Comparison of ENCODE assay signal across 9 cellular contexts in genomic region chr2:46780801-46781445, GRCh38.
A peak's percentile ranks its signal among the peaks of the same experiment; 100 is the strongest.
DNase-seq lines count a peak whose midpoint lies in the region; ATAC-seq and TF ChIP-seq lines count a peak whose summit lies in the region.
"Had no signal": no experiment of that assay in that cellular context is flagged by ENCODE, and none has a peak within 500 bp of the region (broad histone marks: within the 10 kb centered on the region; RNA-seq: fewer than 3 reads in every experiment).

No MANE protein-coding gene starts in this region.

- peaks cover 14 to 17% of the 10 kb centered on the region in 2 donors for H3K4me1 ChIP-seq in thyroid gland

- no peaks in the 10 kb centered on the region for H3K27me3 ChIP-seq in thyroid gland

- DNase-seq in NCI-H2171 treated with DMSO at 0.1 percent for 48 hours (lab: John Stamatoyannopoulos, UW) (peak; percentile 13), NCI-H2171 (lab: John Stamatoyannopoulos, UW) (no peak), astrocyte of the spinal cord (ENCODE audit: low read depth, low spot score) (no peak), iPS DF 4.7 (ENCODE audit: extremely low read depth, low spot score) (peak; percentile 16), thyroid gland (no peak)
- DNase-seq: naive B cell had no signal

- peak overlapping the region in 2 of 3 donors; percentile 17 to 26 for H3K27ac ChIP-seq in thyroid gland

- TF ChIP-seq CTCF in astrocyte of the spinal cord (IDR thresholded peaks at IDR 0.05; ENCODE audit: low read depth, low read length) (peak; percentile 18), thyroid gland (IDR thresholded peaks at IDR 0.05) (no peak)

- TF ChIP-seq POLR2A in thyroid gland (IDR thresholded peaks at IDR 0.05): no peak

- in situ Hi-C loops in astrocyte of the spinal cord (cut with HindIII; ENCODE audit: low sequenced_read_pairs): no loop called here

- no peak overlapping the region for H3K4me3 ChIP-seq in astrocyte of the spinal cord (ENCODE audit: low read depth, low read length)
- no peak overlapping the region for H3K4me3 ChIP-seq in thyroid gland (replicated peaks in 1 of 3)

- intact Hi-C loops in thyroid gland (cut with DNase I): no loop called here

- no peaks in the 10 kb centered on the region for H3K36me3 ChIP-seq in thyroid gland

- 70 to 72% methylated on average over 13 to 15 of the region's 15 CpGs for WGBS in thyroid gland, 2 donors

- H3K9me3 ChIP-seq in thyroid gland: no peaks in the 10 kb centered on the region

- ATAC-seq in GM18909 (IDR thresholded peaks at IDR 0.05; ENCODE audit: poor library complexity, unreplicated experiment) (no peak), GM21786 (IDR thresholded peaks at IDR 0.05; ENCODE audit: unreplicated experiment) (no peak), HG03097 (IDR thresholded peaks at IDR 0.05; ENCODE audit: low FRiP score, unreplicated experiment) (no peak)

Comparison
In these comparisons a context has a peak if more than half of its experiments do, and no peak if none do; other contexts are left out.
1. DNase-seq: peak in NCI-H2171 treated with DMSO at 0.1 percent for 48 hours (single experiment) and iPS DF 4.7 (single experiment); none in NCI-H2171 (single experiment), astrocyte of the spinal cord (single experiment) and thyroid gland (0 of 2).